ENCODE assay signal across 26 cellular contexts in the genomic region with DNA sequence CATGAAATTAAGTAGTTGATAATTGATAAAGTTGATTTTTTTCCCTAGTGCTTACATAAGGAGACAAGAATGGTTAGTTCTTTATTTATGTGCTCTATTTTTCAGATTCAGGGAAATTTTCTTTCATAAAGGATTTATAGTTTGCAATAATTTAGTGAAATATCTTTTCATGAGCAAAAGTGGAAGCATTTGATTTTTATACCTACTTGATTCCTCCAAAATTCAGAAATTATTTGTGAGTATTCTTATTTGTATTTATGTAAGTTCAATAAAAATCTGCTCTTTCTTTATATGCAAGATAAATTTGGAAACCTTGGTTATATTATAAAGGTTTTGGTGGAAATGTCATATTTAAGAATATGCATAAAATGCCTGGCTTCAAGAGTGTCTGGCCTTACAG. TPM values are rescaled to one million over a fixed set of nuclear protein-coding genes. Genes with fewer than 3 reads are reported as not detected.
"Had no signal": no experiment of that assay in that cellular context is flagged by ENCODE, and none has a peak within 500 bp of the region (broad histone marks: within the 10 kb centered on the region; RNA-seq: fewer than 3 reads in every experiment).

No MANE protein-coding gene starts in this region.

- H3K9me3 ChIP-seq: Peyer's patch had no signal

- H3K4me3 ChIP-seq: MG63, PC-9, Peyer's patch, SJCRH30 had no signal

- ATAC-seq: HepG2, Right ventricle myocardium inferior, SK-N-SH treated with all-trans-retinoic acid at 6 μM for 48 hours had no signal

- FAIRE-seq: HepG2 had no signal

- H3K27me3 ChIP-seq: MG63, Peyer's patch, SJCRH30 had no signal

- H3K36me3 ChIP-seq: MG63, Peyer's patch, SJCRH30 had no signal

- H3K27ac ChIP-seq: PC-9, Peyer's patch, SJCRH30 had no signal

- DNase-seq: IMR-90, Karpas-422, KG1, MG63, NCI-H1092, NCI-H1105 treated with DMSO at 0.1 percent for 48 hours, NCI-H1417 treated with DMSO at 0.1 percent for 48 hours, NCI-H146, NCI-H1694 treated with DMSO at 0.1 percent for 48 hours, NCI-H1930, NCI-H2081, NCI-H2107, NCI-H226, NCI-H446, NCI-H510A, NCI-H524 treated with DMSO at 0.1 percent for 48 hours, NCI-H69, NCI-H774, PC-9, Peyer's patch, SHP77 treated with DMSO at 0.1 percent for 48 hours, SJCRH30, T-helper 1 cell had no signal

- H3K4me1 ChIP-seq: SJCRH30 had no signal

RNA-seq across cellular contexts. Expression of a gene that starts 14.7 kb away (rescaled TPM):
- total RNA-seq: HepG2, SJCRH30 had no signal
